ENCODE assay signal across 10 cellular contexts in genomic region chr7:10128748-10129147, GRCh38.
DNase-seq lines count a peak whose midpoint lies in the region; ATAC-seq lines count a peak whose summit lies in the region.
"Had no signal": no experiment of that assay in that cellular context is flagged by ENCODE, and none has a peak within 500 bp of the region (broad histone marks: within the 10 kb centered on the region; RNA-seq: fewer than 3 reads in every experiment).

No MANE protein-coding gene starts in this region.

- ATAC-seq in left lobe of liver = peak; percentile 54
- ATAC-seq: heart right ventricle had no signal

- DNase-seq in D341Med (ENCODE audit: low spot score) (peak; percentile 42), Kasumi-1 (lab: John Stamatoyannopoulos, UW) (peak; percentile 14 to 21), astrocyte of the hippocampus (ENCODE audit: low read depth, low spot score) (peak; percentile 48), left lobe of liver (ENCODE audit: low spot score) (no peak), middle frontal gyrus (ENCODE audit: extremely low spot score, low spot score) (no peak), OCI-M2 (lab: John Stamatoyannopoulos, UW; ENCODE audit: unreplicated experiment) (no peak)
- no peak for DNase-seq in activated naive CD4-positive, alpha-beta T cell treated with Interleukin-2 at 50 U/mL for 16 hours
- DNase-seq in stimulated activated CD4-positive, alpha-beta T cell treated with anti-CD3 and anti-CD28 coated beads, Interleukin-4, amount 100 ng/mL, for 1 hour = no peak
- DNase-seq: aorta, heart right ventricle had no signal

Comparison
In these comparisons a context has a peak if more than half of its experiments do, and no peak if none do; other contexts are left out.
1. DNase-seq: peak in D341Med (single experiment), Kasumi-1 (2 of 2) and astrocyte of the hippocampus (single experiment); none in left lobe of liver (single experiment), middle frontal gyrus (single experiment), activated naive CD4-positive, alpha-beta T cell treated with Interleukin-2 at 50 U/mL for 16 hours (single experiment), stimulated activated CD4-positive, alpha-beta T cell treated with anti-CD3 and anti-CD28 coated beads, Interleukin-4, amount 100 ng/mL, for 1 hour (single experiment) and OCI-M2 (single experiment).